ENCODE assay signal across 8 cellular contexts in genomic region chr1:156504821-156505678, GRCh38. TPM values are rescaled to one million over a fixed set of nuclear protein-coding genes. Genes with fewer than 3 reads are reported as not detected.
A peak's percentile ranks its signal among the peaks of the same experiment; 100 is the strongest.
DNase-seq lines count a peak whose midpoint lies in the region; ATAC-seq and TF ChIP-seq lines count a peak whose summit lies in the region.

No MANE protein-coding gene starts in this region.

- H3K27me3 Mint-ChIP-seq in activated T-cell treated with anti-CD3 and anti-CD28 coated beads, Interleukin-2, amount 50 U/mL, for 4 hours (ENCODE audit: low read depth), result no peaks in the 10 kb centered on the region

- peak overlapping the region; percentile 72 for H3K4me3 Mint-ChIP-seq in activated T-cell treated with anti-CD3 and anti-CD28 coated beads, Interleukin-2, amount 50 U/mL, for 4 hours

- H3K4me1 Mint-ChIP-seq in activated T-cell treated with anti-CD3 and anti-CD28 coated beads, Interleukin-2, amount 50 U/mL, for 4 hours (ENCODE audit: low read depth), result peaks cover 70% of the 10 kb centered on the region

- H3K9me3 ChIP-seq in esophagus (ENCODE audit: control insufficient read depth in 2 of 2, insufficient read depth in 1 of 2, low read depth in 1 of 2, low read length in 1 of 2) (no peaks in the 10 kb centered on the region), mucosa of stomach (ENCODE audit: control insufficient read depth, low read length) (no peaks in the 10 kb centered on the region)

- no peaks in the 10 kb centered on the region for H3K9me3 Mint-ChIP-seq in activated T-cell treated with anti-CD3 and anti-CD28 coated beads, Interleukin-2, amount 50 U/mL, for 4 hours

- H3K9ac ChIP-seq in mucosa of stomach (ENCODE audit: low read length), result peak overlapping the region; percentile 65

- H3K4me1 ChIP-seq in esophagus (ENCODE audit: control insufficient read depth in 2 of 2, insufficient read depth in 2 of 2, low read length in 1 of 2), result peaks cover 5 to 16% of the 10 kb centered on the region in 2 donors
- peaks cover 61% of the 10 kb centered on the region for H3K4me1 ChIP-seq in mucosa of stomach (ENCODE audit: control insufficient read depth, insufficient read depth, low read length)

- H3K27me3 ChIP-seq in esophagus (ENCODE audit: control insufficient read depth in 1 of 2, insufficient read depth in 2 of 2, low read length in 2 of 2) (no peaks in the 10 kb centered on the region), mucosa of stomach (ENCODE audit: control insufficient read depth, insufficient read depth, low read length) (no peaks in the 10 kb centered on the region)

- DNase-seq in COR-L47 (lab: John Stamatoyannopoulos, UW), result peak; percentile 94
- peak; percentile 97 for DNase-seq in KG1 (lab: John Stamatoyannopoulos, UW)
- peak; percentile 99 for DNase-seq in activated T-cell treated with anti-CD3 and anti-CD28 coated beads, Interleukin-2, amount 50 U/mL, for 4 hours
- peak; percentile 94 to 98 for DNase-seq in stimulated activated CD8-positive, alpha-beta memory T cell treated with anti-CD3 and anti-CD28 coated beads, Interleukin-4, amount 100 ng/mL, for 4 hours (ENCODE audit: low read depth in 2 of 2, low spot score in 1 of 2)

- H3K36me3 Mint-ChIP-seq in activated T-cell treated with anti-CD3 and anti-CD28 coated beads, Interleukin-2, amount 50 U/mL, for 4 hours (ENCODE audit: insufficient read depth), result no peaks in the 10 kb centered on the region

- H3K4me3 ChIP-seq in esophagus (ENCODE audit: low read depth in 1 of 2, low read length in 2 of 2) (peak overlapping the region; percentile 16 to 39), mucosa of stomach (ENCODE audit: low read length) (no peak overlapping the region)

- H3K36me3 ChIP-seq in esophagus (ENCODE audit: control insufficient read depth in 2 of 2, insufficient read depth in 2 of 2, low read length in 1 of 2) (no peaks in the 10 kb centered on the region), mucosa of stomach (ENCODE audit: control insufficient read depth, insufficient read depth, low read length) (no peaks in the 10 kb centered on the region)

- ATAC-seq in GM21447 (IDR thresholded peaks at IDR 0.05; ENCODE audit: unreplicated experiment), result peak; percentile 35
- ATAC-seq in activated T-cell treated with anti-CD3 and anti-CD28 coated beads, Interleukin-2, amount 50 U/mL, for 4 hours, result peak; percentile 39 to 42

- WGBS in esophagus, 2 donors, result 4 to 5% methylated on average over 39 to 45 of the region's 45 CpGs

- H3K27ac ChIP-seq in esophagus (ENCODE audit: low read depth in 2 of 2, low read length in 1 of 2), result peak overlapping the region; percentile 98 to 99

TF ChIP-seq in PFSK-1, 5 proteins besides CTCF, POLR2A, EP300 and RAD21:
- TF ChIP-seq TAF1 (IDR thresholded peaks at IDR 0.05; ENCODE audit: borderline replicate concordance, insufficient read depth, low read length), result peak; percentile 84; the same call in 1 of the 2 replicates
- TF ChIP-seq REST (IDR thresholded peaks at IDR 0.05; ENCODE audit: insufficient read depth in 1 of 2, low read depth in 2 of 2, low read length in 2 of 2), result peak in 1 of 2 experiments; percentile 42; a peak in 1 of 4 replicates
- TF ChIP-seq FOXP2 (optimal IDR thresholded peaks at IDR 0.05; ENCODE audit: borderline replicate concordance, extremely low read depth, extremely low read length, insufficient read depth), result no peak
- peak; percentile 57; the same call in 1 of the 2 replicates for TF ChIP-seq SIN3A (IDR thresholded peaks at IDR 0.05; ENCODE audit: borderline replicate concordance, insufficient read depth, low read length)
- no peak; the same call in 1 of the 2 replicates for TF ChIP-seq POLR2AphosphoS5 (IDR thresholded peaks at IDR 0.05; ENCODE audit: low read depth, low read length)

RNA-seq across cellular contexts. Expression of gene MEF2D, which starts 4.5 kb away (rescaled TPM):
- polyA plus RNA-seq in PFSK-1 (2012; ENCODE audit: insufficient read length, low read depth), result 78.8 TPM
- total RNA-seq in activated T-cell treated with anti-CD3 and anti-CD28 coated beads, Interleukin-2, amount 50 U/mL, for 4 hours, result 10 to 100 TPM; 42.5 to 50.9 (median 46.3) TPM
- polyA plus RNA-seq in esophagus, result 10 to 100 TPM in 1 of 2 donors, 1 to 10 TPM in 1; 8.5 to 13.5 TPM
